ENCODE assay signal across 12 cellular contexts in genomic region chr15:55990516-55990915, GRCh38.
"Had no signal": no experiment of that assay in that cellular context is flagged by ENCODE, and none has a peak within 500 bp of the region (broad histone marks: within the 10 kb centered on the region; RNA-seq: fewer than 3 reads in every experiment).

No MANE protein-coding gene starts in this region.

- H3K27ac Mint-ChIP-seq: activated CD4-positive, alpha-beta memory T cell treated with anti-CD3 and anti-CD28 coated beads for 36 hours; T-helper 2 cell treated with Interferon-gamma antibody and Interleukin-4, amounts not matched to agents 5 μg/mL and 100 μg/mL, for 36 hours had no signal

- H3K27ac ChIP-seq: pancreas had no signal

- ATAC-seq: activated T-cell treated with anti-CD3 and anti-CD28 coated beads, Interleukin-2, amount 50 U/mL, for 72 hours; gastrocnemius medialis; heart right ventricle; pancreas; stimulated activated naive CD8-positive, alpha-beta T cell treated with anti-CD3 and anti-CD28 coated beads, Interleukin-15, Interleukin-2, amounts not matched to agents 100 U/mL and 50 U/mL, for 24 hours had no signal

- H3K27me3 ChIP-seq: gastrocnemius medialis, heart right ventricle, pancreas, upper lobe of left lung had no signal

- H3K9me3 Mint-ChIP-seq: activated CD4-positive, alpha-beta memory T cell treated with anti-CD3 and anti-CD28 coated beads for 36 hours had no signal

- H3K9me3 ChIP-seq: gastrocnemius medialis, heart right ventricle, pancreas, upper lobe of left lung had no signal

- DNase-seq: activated CD4-positive, alpha-beta memory T cell treated with anti-CD3 and anti-CD28 coated beads for 36 hours; activated CD4-positive, CD25-positive, alpha-beta regulatory T cell treated with anti-CD3 and anti-CD28 coated beads, Interleukin-2, amount 50 U/mL, for 72 hours; activated T-cell treated with anti-CD3 and anti-CD28 coated beads, Interleukin-2, amount 50 U/mL, for 72 hours; aorta; gastrocnemius medialis; heart right ventricle; kidney; pancreas; stimulated activated CD4-positive, alpha-beta T cell treated with anti-CD3 and anti-CD28 coated beads, Interleukin-2, amount 100 ng/mL, for 48 hours; stimulated activated naive CD8-positive, alpha-beta T cell treated with anti-CD3 and anti-CD28 coated beads, Interleukin-15, Interleukin-2, amounts not matched to agents 100 U/mL and 50 U/mL, for 24 hours; upper lobe of left lung had no signal

- H3K36me3 ChIP-seq: gastrocnemius medialis, pancreas, upper lobe of left lung had no signal

- H3K4me3 Mint-ChIP-seq: activated CD4-positive, alpha-beta memory T cell treated with anti-CD3 and anti-CD28 coated beads for 36 hours; T-helper 2 cell treated with Interferon-gamma antibody and Interleukin-4, amounts not matched to agents 5 μg/mL and 100 μg/mL, for 36 hours had no signal

- H3K4me3 ChIP-seq: gastrocnemius medialis, heart right ventricle, pancreas, upper lobe of left lung had no signal

- H3K36me3 Mint-ChIP-seq: activated CD4-positive, alpha-beta memory T cell treated with anti-CD3 and anti-CD28 coated beads for 36 hours had no signal
